1 cellular context compared by ENCODE assay signal in the genomic region with DNA sequence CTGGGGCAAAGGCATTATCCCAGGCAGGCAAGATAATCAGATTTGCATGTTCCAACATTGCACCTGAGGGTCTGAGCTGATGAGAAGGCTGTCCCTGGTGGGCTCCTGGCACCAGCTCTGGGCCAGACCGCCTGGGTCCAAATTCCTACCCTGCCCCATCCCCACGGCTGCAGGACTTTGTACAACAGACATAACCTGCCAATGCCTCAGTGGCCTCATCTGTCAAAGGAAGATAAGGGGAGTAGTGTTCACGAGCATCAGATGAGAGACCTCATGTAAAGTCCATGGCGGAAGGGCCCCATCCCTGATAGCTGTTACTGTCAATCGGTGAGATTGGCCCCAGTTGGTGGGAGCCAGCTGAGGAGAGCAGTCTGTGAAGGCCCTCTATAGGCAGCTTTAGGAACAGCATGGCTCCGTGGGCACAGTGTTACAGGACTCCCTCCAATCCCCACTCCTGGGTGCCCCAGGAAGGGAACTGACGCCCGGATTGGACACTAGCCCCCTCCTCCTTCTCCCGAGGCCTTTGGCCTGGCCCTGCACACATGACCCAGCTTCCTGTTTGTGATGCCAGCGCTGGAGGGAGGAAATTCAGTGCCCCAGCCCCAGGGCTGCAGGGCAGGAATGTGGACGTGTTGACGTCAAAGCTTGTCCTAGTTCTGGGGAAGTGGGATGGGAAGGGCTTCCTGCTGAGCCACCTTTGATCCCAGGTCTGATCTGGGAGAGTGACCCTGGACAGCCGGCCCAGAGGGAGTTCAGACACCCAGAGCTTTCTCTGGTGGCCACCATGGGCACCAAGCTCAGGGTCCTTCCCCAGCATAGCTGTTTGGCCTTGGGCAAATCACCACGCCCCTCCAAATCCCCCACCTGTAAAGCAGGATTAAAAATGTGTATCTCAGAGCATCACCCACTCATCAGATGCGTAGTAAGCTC.
TF ChIP-seq lines count a peak whose summit lies in the region.

No MANE protein-coding gene starts in this region.

TF ChIP-seq in HepG2, 621 proteins besides CTCF, POLR2A, EP300 and RAD21 (continued from another document and continues in another):
- TF ChIP-seq SP2 (CRISPR knock-in tag; IDR thresholded peaks at IDR 0.05): 0 out of 2 replicates have a peak, but pooled peaks have one; percentile 13
- TF ChIP-seq ZNF350 (CRISPR knock-in tag; IDR thresholded peaks at IDR 0.05; ENCODE audit: borderline replicate concordance, low read depth): peak; percentile 43; the same call in 1 of the 2 replicates
- peak; percentile 56; the same call in 1 of the 2 replicates for TF ChIP-seq FOSL2 (CRISPR knock-in tag; IDR thresholded peaks at IDR 0.05)
- TF ChIP-seq, protein P1, sequence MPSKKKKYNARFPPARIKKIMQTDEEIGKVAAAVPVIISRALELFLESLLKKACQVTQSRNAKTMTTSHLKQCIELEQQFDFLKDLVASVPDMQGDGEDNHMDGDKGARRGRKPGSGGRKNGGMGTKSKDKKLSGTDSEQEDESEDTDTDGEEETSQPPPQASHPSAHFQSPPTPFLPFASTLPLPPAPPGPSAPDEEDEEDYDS (CRISPR knock-in tag; IDR thresholded peaks at IDR 0.05): 0 out of 2 replicates have a peak, but pooled peaks have one; percentile 50
- TF ChIP-seq CREM (IDR thresholded peaks at IDR 0.05): peak; percentile 81
- no peak for TF ChIP-seq CREM (CRISPR knock-in tag; IDR thresholded peaks at IDR 0.05)
- TF ChIP-seq ZNF224 (CRISPR knock-in tag; IDR thresholded peaks at IDR 0.05): peak; percentile 11; the same call in 1 of the 2 replicates
- peak; percentile 72 for TF ChIP-seq HOXA5 (CRISPR knock-in tag; IDR thresholded peaks at IDR 0.05)
- TF ChIP-seq, protein P2, sequence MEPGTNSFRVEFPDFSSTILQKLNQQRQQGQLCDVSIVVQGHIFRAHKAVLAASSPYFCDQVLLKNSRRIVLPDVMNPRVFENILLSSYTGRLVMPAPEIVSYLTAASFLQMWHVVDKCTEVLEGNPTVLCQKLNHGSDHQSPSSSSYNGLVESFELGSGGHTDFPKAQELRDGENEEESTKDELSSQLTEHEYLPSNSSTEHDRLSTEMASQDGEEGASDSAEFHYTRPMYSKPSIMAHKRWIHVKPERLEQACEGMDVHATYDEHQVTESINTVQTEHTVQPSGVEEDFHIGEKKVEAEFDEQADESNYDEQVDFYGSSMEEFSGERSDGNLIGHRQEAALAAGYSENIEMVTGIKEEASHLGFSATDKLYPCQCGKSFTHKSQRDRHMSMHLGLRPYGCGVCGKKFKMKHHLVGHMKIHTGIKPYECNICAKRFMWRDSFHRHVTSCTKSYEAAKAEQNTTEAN (CRISPR knock-in tag; conservative IDR thresholded peaks at IDR 0.05): 0 out of 2 replicates have a peak, but pooled peaks have one; percentile 49
- TF ChIP-seq ZNF550 (CRISPR knock-in tag; IDR thresholded peaks at IDR 0.05; ENCODE audit: borderline replicate concordance): no peak
- no peak for TF ChIP-seq RELA (CRISPR knock-in tag; IDR thresholded peaks at IDR 0.05)
- TF ChIP-seq, protein P3, sequence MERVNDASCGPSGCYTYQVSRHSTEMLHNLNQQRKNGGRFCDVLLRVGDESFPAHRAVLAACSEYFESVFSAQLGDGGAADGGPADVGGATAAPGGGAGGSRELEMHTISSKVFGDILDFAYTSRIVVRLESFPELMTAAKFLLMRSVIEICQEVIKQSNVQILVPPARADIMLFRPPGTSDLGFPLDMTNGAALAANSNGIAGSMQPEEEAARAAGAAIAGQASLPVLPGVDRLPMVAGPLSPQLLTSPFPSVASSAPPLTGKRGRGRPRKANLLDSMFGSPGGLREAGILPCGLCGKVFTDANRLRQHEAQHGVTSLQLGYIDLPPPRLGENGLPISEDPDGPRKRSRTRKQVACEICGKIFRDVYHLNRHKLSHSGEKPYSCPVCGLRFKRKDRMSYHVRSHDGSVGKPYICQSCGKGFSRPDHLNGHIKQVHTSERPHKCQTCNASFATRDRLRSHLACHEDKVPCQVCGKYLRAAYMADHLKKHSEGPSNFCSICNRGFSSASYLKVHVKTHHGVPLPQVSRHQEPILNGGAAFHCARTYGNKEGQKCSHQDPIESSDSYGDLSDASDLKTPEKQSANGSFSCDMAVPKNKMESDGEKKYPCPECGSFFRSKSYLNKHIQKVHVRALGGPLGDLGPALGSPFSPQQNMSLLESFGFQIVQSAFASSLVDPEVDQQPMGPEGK (CRISPR knock-in tag; IDR thresholded peaks at IDR 0.05): peak; percentile 69
- no peak for TF ChIP-seq TBP (CRISPR knock-in tag; IDR thresholded peaks at IDR 0.05)
- no peak for TF ChIP-seq ATF7 (IDR thresholded peaks at IDR 0.05)
- TF ChIP-seq ATF7 (CRISPR knock-in tag; IDR thresholded peaks at IDR 0.05): peak; percentile 65; the same call in 1 of the 2 replicates
- TF ChIP-seq ZNF431 (CRISPR knock-in tag; IDR thresholded peaks at IDR 0.05; ENCODE audit: borderline replicate concordance, low read depth): peak; percentile 55; the same call in 1 of the 2 replicates
- TF ChIP-seq SMC3 (IDR thresholded peaks at IDR 0.05; ENCODE audit: low read length): peak; percentile 73
- no peak for TF ChIP-seq SNRNP70 (IDR thresholded peaks at IDR 0.05; ENCODE audit: low read depth, low read length)
- TF ChIP-seq, protein P4, sequence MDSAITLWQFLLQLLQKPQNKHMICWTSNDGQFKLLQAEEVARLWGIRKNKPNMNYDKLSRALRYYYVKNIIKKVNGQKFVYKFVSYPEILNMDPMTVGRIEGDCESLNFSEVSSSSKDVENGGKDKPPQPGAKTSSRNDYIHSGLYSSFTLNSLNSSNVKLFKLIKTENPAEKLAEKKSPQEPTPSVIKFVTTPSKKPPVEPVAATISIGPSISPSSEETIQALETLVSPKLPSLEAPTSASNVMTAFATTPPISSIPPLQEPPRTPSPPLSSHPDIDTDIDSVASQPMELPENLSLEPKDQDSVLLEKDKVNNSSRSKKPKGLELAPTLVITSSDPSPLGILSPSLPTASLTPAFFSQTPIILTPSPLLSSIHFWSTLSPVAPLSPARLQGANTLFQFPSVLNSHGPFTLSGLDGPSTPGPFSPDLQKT (CRISPR knock-in tag; IDR thresholded peaks at IDR 0.05; ENCODE audit: borderline replicate concordance): no peak
- no peak for TF ChIP-seq RBAK (CRISPR knock-in tag; IDR thresholded peaks at IDR 0.05)
- TF ChIP-seq ZNF331 (CRISPR knock-in tag; IDR thresholded peaks at IDR 0.05): peak; percentile 11; the same call in 1 of the 2 replicates
- TF ChIP-seq GATA4 (IDR thresholded peaks at IDR 0.05; ENCODE audit: borderline replicate concordance, low read depth): no peak
- TF ChIP-seq PHF21A (CRISPR knock-in tag; IDR thresholded peaks at IDR 0.05): peak; percentile 96
- TF ChIP-seq, protein P5, sequence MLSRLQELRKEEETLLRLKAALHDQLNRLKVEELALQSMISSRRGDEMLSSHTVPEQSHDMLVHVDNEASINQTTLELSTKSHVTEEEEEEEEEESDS (CRISPR knock-in tag; IDR thresholded peaks at IDR 0.05; ENCODE audit: borderline replicate concordance): no peak
- no peak for TF ChIP-seq ZNF546 (CRISPR knock-in tag; conservative IDR thresholded peaks at IDR 0.05)
- TF ChIP-seq SUZ12 (IDR thresholded peaks at IDR 0.05; ENCODE audit: low read depth, low read length): no peak
- TF ChIP-seq ARNTL (CRISPR knock-in tag; IDR thresholded peaks at IDR 0.05): peak; percentile 45; the same call in 1 of the 2 replicates
- TF ChIP-seq ZNF670 (CRISPR knock-in tag; IDR thresholded peaks at IDR 0.05; ENCODE audit: borderline replicate concordance): peak; percentile 61; the same call in 1 of the 2 replicates
- peak; percentile 32 for TF ChIP-seq ZNF160 (CRISPR knock-in tag; IDR thresholded peaks at IDR 0.05)
- TF ChIP-seq, protein P6, sequence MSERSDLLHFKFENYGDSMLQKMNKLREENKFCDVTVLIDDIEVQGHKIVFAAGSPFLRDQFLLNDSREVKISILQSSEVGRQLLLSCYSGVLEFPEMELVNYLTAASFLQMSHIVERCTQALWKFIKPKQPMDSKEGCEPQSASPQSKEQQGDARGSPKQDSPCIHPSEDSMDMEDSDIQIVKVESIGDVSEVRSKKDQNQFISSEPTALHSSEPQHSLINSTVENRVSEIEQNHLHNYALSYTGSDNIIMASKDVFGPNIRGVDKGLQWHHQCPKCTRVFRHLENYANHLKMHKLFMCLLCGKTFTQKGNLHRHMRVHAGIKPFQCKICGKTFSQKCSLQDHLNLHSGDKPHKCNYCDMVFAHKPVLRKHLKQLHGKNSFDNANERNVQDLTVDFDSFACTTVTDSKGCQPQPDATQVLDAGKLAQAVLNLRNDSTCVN (CRISPR knock-in tag; IDR thresholded peaks at IDR 0.05; ENCODE audit: borderline replicate concordance): no peak
- no peak for TF ChIP-seq ZNF83 (CRISPR knock-in tag; IDR thresholded peaks at IDR 0.05; ENCODE audit: borderline replicate concordance)
- no peak for TF ChIP-seq NR3C1 (CRISPR knock-in tag; IDR thresholded peaks at IDR 0.05)
- TF ChIP-seq ESRRA (CRISPR knock-in tag; IDR thresholded peaks at IDR 0.05; ENCODE audit: low read depth): no peak; the same call in 1 of the 2 replicates
- 0 out of 2 replicates have a peak, but pooled peaks have one; percentile 35 for TF ChIP-seq ZSCAN29 (CRISPR knock-in tag; conservative IDR thresholded peaks at IDR 0.05)
- no peak for TF ChIP-seq ZSCAN21 (CRISPR knock-in tag; IDR thresholded peaks at IDR 0.05; ENCODE audit: borderline replicate concordance)
- peak; percentile 91 for TF ChIP-seq HDAC1 (CRISPR knock-in tag; IDR thresholded peaks at IDR 0.05)
- TF ChIP-seq ZNF850 (CRISPR knock-in tag; conservative IDR thresholded peaks at IDR 0.05): no peak
- no peak for TF ChIP-seq ZNF530 (CRISPR knock-in tag; IDR thresholded peaks at IDR 0.05; ENCODE audit: low read depth)
- TF ChIP-seq TEAD2 (CRISPR knock-in tag; IDR thresholded peaks at IDR 0.05): no peak
- TF ChIP-seq, protein P7, sequence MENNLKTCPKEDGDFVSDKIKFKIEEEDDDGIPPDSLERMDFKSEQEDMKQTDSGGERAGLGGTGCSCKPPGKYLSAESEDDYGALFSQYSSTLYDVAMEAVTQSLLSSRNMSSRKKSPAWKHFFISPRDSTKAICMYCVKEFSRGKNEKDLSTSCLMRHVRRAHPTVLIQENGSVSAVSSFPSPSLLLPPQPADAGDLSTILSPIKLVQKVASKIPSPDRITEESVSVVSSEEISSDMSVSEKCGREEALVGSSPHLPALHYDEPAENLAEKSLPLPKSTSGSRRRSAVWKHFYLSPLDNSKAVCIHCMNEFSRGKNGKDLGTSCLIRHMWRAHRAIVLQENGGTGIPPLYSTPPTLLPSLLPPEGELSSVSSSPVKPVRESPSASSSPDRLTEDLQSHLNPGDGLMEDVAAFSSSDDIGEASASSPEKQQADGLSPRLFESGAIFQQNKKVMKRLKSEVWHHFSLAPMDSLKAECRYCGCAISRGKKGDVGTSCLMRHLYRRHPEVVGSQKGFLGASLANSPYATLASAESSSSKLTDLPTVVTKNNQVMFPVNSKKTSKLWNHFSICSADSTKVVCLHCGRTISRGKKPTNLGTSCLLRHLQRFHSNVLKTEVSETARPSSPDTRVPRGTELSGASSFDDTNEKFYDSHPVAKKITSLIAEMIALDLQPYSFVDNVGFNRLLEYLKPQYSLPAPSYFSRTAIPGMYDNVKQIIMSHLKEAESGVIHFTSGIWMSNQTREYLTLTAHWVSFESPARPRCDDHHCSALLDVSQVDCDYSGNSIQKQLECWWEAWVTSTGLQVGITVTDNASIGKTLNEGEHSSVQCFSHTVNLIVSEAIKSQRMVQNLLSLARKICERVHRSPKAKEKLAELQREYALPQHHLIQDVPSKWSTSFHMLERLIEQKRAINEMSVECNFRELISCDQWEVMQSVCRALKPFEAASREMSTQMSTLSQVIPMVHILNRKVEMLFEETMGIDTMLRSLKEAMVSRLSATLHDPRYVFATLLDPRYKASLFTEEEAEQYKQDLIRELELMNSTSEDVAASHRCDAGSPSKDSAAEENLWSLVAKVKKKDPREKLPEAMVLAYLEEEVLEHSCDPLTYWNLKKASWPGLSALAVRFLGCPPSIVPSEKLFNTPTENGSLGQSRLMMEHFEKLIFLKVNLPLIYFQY (CRISPR knock-in tag; IDR thresholded peaks at IDR 0.05; ENCODE audit: borderline replicate concordance): no peak; the same call in 1 of the 2 replicates
- TF ChIP-seq, protein P8, sequence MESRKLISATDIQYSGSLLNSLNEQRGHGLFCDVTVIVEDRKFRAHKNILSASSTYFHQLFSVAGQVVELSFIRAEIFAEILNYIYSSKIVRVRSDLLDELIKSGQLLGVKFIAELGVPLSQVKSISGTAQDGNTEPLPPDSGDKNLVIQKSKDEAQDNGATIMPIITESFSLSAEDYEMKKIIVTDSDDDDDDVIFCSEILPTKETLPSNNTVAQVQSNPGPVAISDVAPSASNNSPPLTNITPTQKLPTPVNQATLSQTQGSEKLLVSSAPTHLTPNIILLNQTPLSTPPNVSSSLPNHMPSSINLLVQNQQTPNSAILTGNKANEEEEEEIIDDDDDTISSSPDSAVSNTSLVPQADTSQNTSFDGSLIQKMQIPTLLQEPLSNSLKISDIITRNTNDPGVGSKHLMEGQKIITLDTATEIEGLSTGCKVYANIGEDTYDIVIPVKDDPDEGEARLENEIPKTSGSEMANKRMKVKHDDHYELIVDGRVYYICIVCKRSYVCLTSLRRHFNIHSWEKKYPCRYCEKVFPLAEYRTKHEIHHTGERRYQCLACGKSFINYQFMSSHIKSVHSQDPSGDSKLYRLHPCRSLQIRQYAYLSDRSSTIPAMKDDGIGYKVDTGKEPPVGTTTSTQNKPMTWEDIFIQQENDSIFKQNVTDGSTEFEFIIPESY (CRISPR knock-in tag; IDR thresholded peaks at IDR 0.05): no peak
- no peak for TF ChIP-seq EED (CRISPR knock-in tag; IDR thresholded peaks at IDR 0.05)
- TF ChIP-seq TARDBP (CRISPR knock-in tag; IDR thresholded peaks at IDR 0.05): peak; percentile 71; the same call in 1 of the 2 replicates
- TF ChIP-seq CREB1 (IDR thresholded peaks at IDR 0.05): peak; percentile 84
- peak; percentile 89 for TF ChIP-seq CREB1 (CRISPR knock-in tag; IDR thresholded peaks at IDR 0.05)
- TF ChIP-seq KMT2B (CRISPR knock-in tag; IDR thresholded peaks at IDR 0.05): no peak
- TF ChIP-seq ZNF720 (CRISPR knock-in tag; IDR thresholded peaks at IDR 0.05): no peak
- TF ChIP-seq ZFP36L1 (CRISPR knock-in tag; IDR thresholded peaks at IDR 0.05): no peak
- TF ChIP-seq ZFP36L2 (CRISPR knock-in tag; IDR thresholded peaks at IDR 0.05): no peak
- TF ChIP-seq, protein P9, sequence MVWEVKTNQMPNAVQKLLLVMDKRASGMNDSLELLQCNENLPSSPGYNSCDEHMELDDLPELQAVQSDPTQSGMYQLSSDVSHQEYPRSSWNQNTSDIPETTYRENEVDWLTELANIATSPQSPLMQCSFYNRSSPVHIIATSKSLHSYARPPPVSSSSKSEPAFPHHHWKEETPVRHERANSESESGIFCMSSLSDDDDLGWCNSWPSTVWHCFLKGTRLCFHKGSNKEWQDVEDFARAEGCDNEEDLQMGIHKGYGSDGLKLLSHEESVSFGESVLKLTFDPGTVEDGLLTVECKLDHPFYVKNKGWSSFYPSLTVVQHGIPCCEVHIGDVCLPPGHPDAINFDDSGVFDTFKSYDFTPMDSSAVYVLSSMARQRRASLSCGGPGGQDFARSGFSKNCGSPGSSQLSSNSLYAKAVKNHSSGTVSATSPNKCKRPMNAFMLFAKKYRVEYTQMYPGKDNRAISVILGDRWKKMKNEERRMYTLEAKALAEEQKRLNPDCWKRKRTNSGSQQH (CRISPR knock-in tag; IDR thresholded peaks at IDR 0.05; ENCODE audit: low read depth): peak; percentile 55; the same call in 1 of the 2 replicates
- no peak for TF ChIP-seq CAMTA2 (CRISPR knock-in tag; IDR thresholded peaks at IDR 0.05; ENCODE audit: borderline replicate concordance)
- TF ChIP-seq MEF2D (CRISPR knock-in tag; IDR thresholded peaks at IDR 0.05): peak; percentile 91
- TF ChIP-seq ZNF678 (CRISPR knock-in tag; IDR thresholded peaks at IDR 0.05): no peak
- no peak for TF ChIP-seq ZBTB42 (CRISPR knock-in tag; IDR thresholded peaks at IDR 0.05)
